17 cellular contexts compared by ENCODE assay signal in genomic region chr9:133963166-133963565, GRCh38.
"Had no signal": no experiment of that assay in that cellular context is flagged by ENCODE, and none has a peak within 500 bp of the region (broad histone marks: within the 10 kb centered on the region; RNA-seq: fewer than 3 reads in every experiment).

No MANE protein-coding gene starts in this region.

- H3K9me3 ChIP-seq: body of pancreas had no signal

- DNase-seq: activated CD4-positive, alpha-beta T cell treated with anti-CD3 and anti-CD28 coated beads for 1 hour; activated CD4-positive, alpha-beta T cell treated with anti-CD3 and anti-CD28 coated beads, Interleukin-2, amount 50 U/mL, for 1 hour; activated CD8-positive, alpha-beta T cell treated with anti-CD3 and anti-CD28 coated beads, Interleukin-2, amount 10 ng/mL, durations not matched to agents 7 days and 5 days; activated gamma-delta T cell; activated naive CD4-positive, alpha-beta T cell treated with anti-CD3 and anti-CD28 coated beads, Interleukin-2, amount 50 U/mL, for 16 hours; activated naive CD8-positive, alpha-beta T cell treated with anti-CD3 and anti-CD28 coated beads, Interleukin-2, amount 50 U/mL, for 24 hours; body of pancreas; caudate nucleus; effector memory CD4-positive, alpha-beta T cell; foreskin keratinocyte; occipital lobe; stimulated activated CD4-positive, alpha-beta T cell treated with anti-CD3 and anti-CD28 coated beads, Interleukin-4, amount 100 ng/mL, for 24 hours; stimulated activated naive CD8-positive, alpha-beta T cell treated with anti-CD3 and anti-CD28 coated beads, Interleukin-15, Interleukin-2, amounts not matched to agents 100 U/mL and 50 U/mL, for 24 hours; upper lobe of right lung had no signal

- H3K27me3 Mint-ChIP-seq: activated naive CD8-positive, alpha-beta T cell treated with anti-CD3 and anti-CD28 coated beads, Interleukin-2, amount 50 U/mL, for 24 hours had no signal

- H3K27me3 ChIP-seq: body of pancreas, foreskin keratinocyte, left lung, upper lobe of right lung had no signal

- H3K27ac ChIP-seq: foreskin keratinocyte, left lung, upper lobe of right lung, VCaP had no signal

- H3K27ac Mint-ChIP-seq: activated CD8-positive, alpha-beta T cell treated with anti-CD3 and anti-CD28 coated beads, Interleukin-2, amount 10 ng/mL, durations not matched to agents 7 days and 5 days; activated naive CD8-positive, alpha-beta T cell treated with anti-CD3 and anti-CD28 coated beads, Interleukin-2, amount 50 U/mL, for 24 hours; activated T-helper 1 cell treated with anti-CD3 and anti-CD28 coated beads, Interleukin-12 subunit alpha, Interleukin-12 subunit beta, Interleukin-2, Interleukin-4 antibody, amounts not matched to agents 30 ng/mL and 10 ng/mL and 1 ng/mL, durations not matched to agents 14 hours and 24 hours and 36 hours had no signal

- H3K36me3 ChIP-seq: left lung, upper lobe of right lung had no signal

- H3K4me3 Mint-ChIP-seq: activated CD8-positive, alpha-beta T cell treated with anti-CD3 and anti-CD28 coated beads, Interleukin-2, amount 10 ng/mL, durations not matched to agents 7 days and 5 days; activated naive CD8-positive, alpha-beta T cell treated with anti-CD3 and anti-CD28 coated beads, Interleukin-2, amount 50 U/mL, for 24 hours; activated T-helper 1 cell treated with anti-CD3 and anti-CD28 coated beads, Interleukin-12 subunit alpha, Interleukin-12 subunit beta, Interleukin-2, Interleukin-4 antibody, amounts not matched to agents 30 ng/mL and 10 ng/mL and 1 ng/mL, durations not matched to agents 14 hours and 24 hours and 36 hours had no signal

- ATAC-seq: activated CD8-positive, alpha-beta T cell treated with anti-CD3 and anti-CD28 coated beads, Interleukin-2, amount 10 ng/mL, durations not matched to agents 7 days and 5 days; activated naive CD8-positive, alpha-beta T cell treated with anti-CD3 and anti-CD28 coated beads, Interleukin-2, amount 50 U/mL, for 24 hours; body of pancreas; foreskin keratinocyte; left lung; stimulated activated naive CD8-positive, alpha-beta T cell treated with anti-CD3 and anti-CD28 coated beads, Interleukin-15, Interleukin-2, amounts not matched to agents 100 U/mL and 50 U/mL, for 24 hours; upper lobe of right lung had no signal

- H3K4me3 ChIP-seq: body of pancreas, left lung, upper lobe of right lung had no signal
